8 cellular contexts compared by ENCODE assay signal in the genomic region with DNA sequence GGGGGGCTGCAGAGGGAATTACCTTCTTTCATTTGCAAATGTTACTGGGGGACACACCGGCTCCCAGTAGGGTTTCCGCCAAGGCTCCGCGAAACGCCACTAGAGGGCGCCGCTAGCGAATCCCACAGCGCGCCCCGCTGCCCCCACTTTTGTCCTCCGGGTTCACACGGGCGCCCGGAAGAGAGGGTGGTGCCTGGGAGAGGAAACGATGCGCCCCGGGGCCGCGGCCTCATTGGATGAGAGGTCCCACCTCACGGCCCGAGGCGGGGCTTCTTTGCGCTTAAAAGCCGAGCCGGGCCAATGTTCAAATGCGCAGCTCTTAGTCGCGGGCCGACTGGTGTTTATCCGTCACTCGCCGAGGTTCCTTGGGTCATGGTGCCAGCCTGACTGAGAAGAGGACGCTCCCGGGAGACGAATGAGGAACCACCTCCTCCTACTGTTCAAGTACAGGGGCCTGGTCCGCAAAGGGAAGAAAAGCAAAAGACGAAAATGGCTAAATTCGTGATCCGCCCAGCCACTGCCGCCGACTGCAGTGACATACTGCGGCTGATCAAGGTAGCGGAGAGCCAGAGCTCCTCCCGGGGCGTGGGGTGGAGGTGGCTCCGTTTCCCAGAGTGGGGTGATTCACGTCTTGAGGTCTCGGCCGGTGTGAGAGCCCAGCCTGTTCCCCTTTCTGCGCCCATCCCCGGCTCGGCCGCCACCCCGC. TPM values are rescaled to one million over a fixed set of nuclear protein-coding genes. Genes with fewer than 3 reads are reported as not detected.
DNase-seq lines count a peak whose midpoint lies in the region; ATAC-seq and TF ChIP-seq lines count a peak whose summit lies in the region.

SAT1 (plus strand) TSS at position 311 of the 706 bp plus-strand sequence; CDS start at position 490, 179 bp downstream.

- H3K36me3 ChIP-seq in mucosa of descending colon (ENCODE audit: low read depth) = no peaks in the 10 kb centered on the region

- no peaks in the 10 kb centered on the region for H3K9me3 ChIP-seq in mucosa of descending colon

- no peaks in the 10 kb centered on the region for H3K4me1 ChIP-seq in mucosa of descending colon (ENCODE audit: low read depth)

- DNase-seq in DMS53 (lab: John Stamatoyannopoulos, UW) = peak; percentile 99
- DNase-seq in OCI-M2 (lab: John Stamatoyannopoulos, UW; ENCODE audit: unreplicated experiment) = peak; percentile 84
- DNase-seq in activated T-cell treated with anti-CD3 and anti-CD28 coated beads for 4 hours = peak; percentile 83
- DNase-seq in epithelial cell of esophagus (ENCODE audit: low read depth) = peak; percentile 93
- DNase-seq in mucosa of descending colon = peak; percentile 95 to 98 (median 96)
- DNase-seq in stimulated activated CD8-positive, alpha-beta memory T cell treated with anti-CD3 and anti-CD28 coated beads, Interleukin-4, amount 100 ng/mL, for 4 hours (ENCODE audit: low read depth in 2 of 2, low spot score in 1 of 2) = peak; percentile 83 to 85

- H3K4me3 ChIP-seq in epithelial cell of esophagus (ENCODE audit: low read length) (peak within 1 kb of the TSS; percentile 83), mucosa of descending colon (peak within 1 kb of the TSS; percentile 57)

- peak; percentile 16; the same call in 1 of the 2 replicates for TF ChIP-seq EP300 in Ishikawa (IDR thresholded peaks at IDR 0.05; ENCODE audit: borderline replicate concordance)

- TF ChIP-seq CTCF in epithelial cell of esophagus (IDR thresholded peaks at IDR 0.05; ENCODE audit: insufficient read depth, low read depth, low read length, missing control alignments) = peak; percentile 61
- peak; percentile 54 for TF ChIP-seq CTCF in mucosa of descending colon (IDR thresholded peaks at IDR 0.05)

- intact Hi-C loops in mucosa of descending colon (cut with DNase I, micrococcal nuclease) = loop anchor here in 1 of 2 donors (10.0 kb wide), 1 partner anchor 122 kb away; the partner anchor contains the start of genes APOO and CXorf58

- TF ChIP-seq RAD21 in Ishikawa (IDR thresholded peaks at IDR 0.05; ENCODE audit: low read depth) = peak; percentile 73

- ATAC-seq in GM21576 (IDR thresholded peaks at IDR 0.05; ENCODE audit: unreplicated experiment) (peak; percentile 83), mucosa of descending colon (peak; percentile 93)

TF ChIP-seq in Ishikawa, 13 proteins besides CTCF, POLR2A, EP300 and RAD21:
- TF ChIP-seq USF1 (IDR thresholded peaks at IDR 0.05) (no peak), NFIC (IDR thresholded peaks at IDR 0.05) (0 out of 2 replicates have a peak, but pooled peaks have one; percentile 10), TCF12 (IDR thresholded peaks at IDR 0.05; ENCODE audit: low read depth) (peak; percentile 26; the same call in 1 of the 2 replicates), TAF1 (IDR thresholded peaks at IDR 0.05; ENCODE audit: low read depth) (peak; percentile 80)
- TF ChIP-seq, protein P1, sequence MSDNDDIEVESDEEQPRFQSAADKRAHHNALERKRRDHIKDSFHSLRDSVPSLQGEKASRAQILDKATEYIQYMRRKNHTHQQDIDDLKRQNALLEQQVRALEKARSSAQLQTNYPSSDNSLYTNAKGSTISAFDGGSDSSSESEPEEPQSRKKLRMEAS (IDR thresholded peaks at IDR 0.05) = peak; percentile 26; the same call in 1 of the 2 replicates

RNA-seq across cellular contexts. Expression of gene SAT1, which starts in this region (rescaled TPM):
- total RNA-seq in mucosa of descending colon = 100 to 1,000 TPM; 267 to 574 (median 449) TPM

Comparison
In these comparisons a context has a peak if more than half of its experiments do, and no peak if none do; other contexts are left out.
1. Peak in every context shown above with its lines: DNase-seq, ATAC-seq and H3K4me3 ChIP-seq.